Comparison of ENCODE assay signal across 1 cellular context in the genomic region with DNA sequence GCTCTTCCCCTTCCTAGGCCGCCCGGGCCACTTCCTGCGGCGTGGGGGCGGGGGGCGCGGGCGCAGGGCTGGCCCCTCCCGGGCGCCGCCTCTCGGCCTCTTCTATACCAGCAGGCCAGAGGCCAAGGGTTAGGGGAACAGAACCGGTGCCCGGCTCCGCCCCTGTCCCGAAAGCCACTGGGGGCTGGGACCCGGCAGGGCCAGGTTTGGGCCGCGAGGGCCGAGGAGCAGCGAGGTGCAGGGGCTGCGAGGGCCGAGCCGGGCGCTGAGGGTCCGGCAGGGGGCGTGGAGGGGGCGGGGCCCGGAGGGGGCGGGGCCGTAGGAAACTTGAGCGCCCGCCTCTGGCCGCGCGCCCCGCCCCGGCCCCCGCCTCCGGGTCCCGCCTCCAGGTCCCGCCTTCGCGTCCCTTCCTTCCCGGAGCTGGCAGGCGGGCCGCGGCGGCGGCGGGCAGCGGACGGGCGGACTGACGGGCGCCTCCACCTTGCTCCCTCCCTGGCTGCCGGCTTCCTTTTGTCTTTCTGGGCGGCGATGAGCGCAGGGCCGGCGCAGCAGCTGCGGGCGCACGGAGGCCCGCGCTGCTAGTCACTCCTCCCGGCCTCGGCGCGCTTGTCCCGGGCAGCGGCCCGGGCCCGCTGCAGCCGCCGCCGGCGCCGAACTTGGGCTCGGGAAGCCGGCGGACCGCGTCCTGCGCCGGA.
TF ChIP-seq lines count a peak whose summit lies in the region.

A gene (plus strand): TSS at position 426 of the 695 bp plus-strand sequence. CDS start 116,854 bp downstream, outside the sequence.

TF ChIP-seq in HepG2, 621 proteins besides CTCF, POLR2A, EP300 and RAD21 (continued from another document and continues in another):
- TF ChIP-seq, protein P1, sequence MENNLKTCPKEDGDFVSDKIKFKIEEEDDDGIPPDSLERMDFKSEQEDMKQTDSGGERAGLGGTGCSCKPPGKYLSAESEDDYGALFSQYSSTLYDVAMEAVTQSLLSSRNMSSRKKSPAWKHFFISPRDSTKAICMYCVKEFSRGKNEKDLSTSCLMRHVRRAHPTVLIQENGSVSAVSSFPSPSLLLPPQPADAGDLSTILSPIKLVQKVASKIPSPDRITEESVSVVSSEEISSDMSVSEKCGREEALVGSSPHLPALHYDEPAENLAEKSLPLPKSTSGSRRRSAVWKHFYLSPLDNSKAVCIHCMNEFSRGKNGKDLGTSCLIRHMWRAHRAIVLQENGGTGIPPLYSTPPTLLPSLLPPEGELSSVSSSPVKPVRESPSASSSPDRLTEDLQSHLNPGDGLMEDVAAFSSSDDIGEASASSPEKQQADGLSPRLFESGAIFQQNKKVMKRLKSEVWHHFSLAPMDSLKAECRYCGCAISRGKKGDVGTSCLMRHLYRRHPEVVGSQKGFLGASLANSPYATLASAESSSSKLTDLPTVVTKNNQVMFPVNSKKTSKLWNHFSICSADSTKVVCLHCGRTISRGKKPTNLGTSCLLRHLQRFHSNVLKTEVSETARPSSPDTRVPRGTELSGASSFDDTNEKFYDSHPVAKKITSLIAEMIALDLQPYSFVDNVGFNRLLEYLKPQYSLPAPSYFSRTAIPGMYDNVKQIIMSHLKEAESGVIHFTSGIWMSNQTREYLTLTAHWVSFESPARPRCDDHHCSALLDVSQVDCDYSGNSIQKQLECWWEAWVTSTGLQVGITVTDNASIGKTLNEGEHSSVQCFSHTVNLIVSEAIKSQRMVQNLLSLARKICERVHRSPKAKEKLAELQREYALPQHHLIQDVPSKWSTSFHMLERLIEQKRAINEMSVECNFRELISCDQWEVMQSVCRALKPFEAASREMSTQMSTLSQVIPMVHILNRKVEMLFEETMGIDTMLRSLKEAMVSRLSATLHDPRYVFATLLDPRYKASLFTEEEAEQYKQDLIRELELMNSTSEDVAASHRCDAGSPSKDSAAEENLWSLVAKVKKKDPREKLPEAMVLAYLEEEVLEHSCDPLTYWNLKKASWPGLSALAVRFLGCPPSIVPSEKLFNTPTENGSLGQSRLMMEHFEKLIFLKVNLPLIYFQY (CRISPR knock-in tag; IDR thresholded peaks at IDR 0.05; ENCODE audit: borderline replicate concordance): peak; percentile 100
- TF ChIP-seq ZFP1 (CRISPR knock-in tag; IDR thresholded peaks at IDR 0.05) (0 out of 2 replicates have a peak, but pooled peaks have one; percentile 31), ZNF850 (CRISPR knock-in tag; conservative IDR thresholded peaks at IDR 0.05) (peak; percentile 82), HMGA1 (CRISPR knock-in tag; conservative IDR thresholded peaks at IDR 0.05) (no peak), ZNF562 (CRISPR knock-in tag; IDR thresholded peaks at IDR 0.05; ENCODE audit: borderline replicate concordance) (no peak), RFXAP (CRISPR knock-in tag; IDR thresholded peaks at IDR 0.05; ENCODE audit: borderline replicate concordance) (0 out of 2 replicates have a peak, but pooled peaks have one; percentile 77), ZNF430 (CRISPR knock-in tag; IDR thresholded peaks at IDR 0.05) (peak; percentile 66; the same call in 1 of the 2 replicates), NCOA2 (CRISPR knock-in tag; IDR thresholded peaks at IDR 0.05) (no peak), SSRP1 (CRISPR knock-in tag; IDR thresholded peaks at IDR 0.05) (no peak), JUN (CRISPR knock-in tag; IDR thresholded peaks at IDR 0.05) (peak; percentile 16; the same call in 1 of the 2 replicates), KAT2B (IDR thresholded peaks at IDR 0.05; ENCODE audit: borderline replicate concordance, low read depth, low read length) (no peak), ZNF563 (CRISPR knock-in tag; IDR thresholded peaks at IDR 0.05) (peak; percentile 20; the same call in 1 of the 2 replicates), ISX (CRISPR knock-in tag; conservative IDR thresholded peaks at IDR 0.05) (no peak), STAT5B (CRISPR knock-in tag; IDR thresholded peaks at IDR 0.05) (no peak), ZNF766 (CRISPR knock-in tag; IDR thresholded peaks at IDR 0.05; ENCODE audit: borderline replicate concordance) (no peak), HCFC1 (IDR thresholded peaks at IDR 0.05; ENCODE audit: low read depth, low read length) (no peak; the same call in 1 of the 2 replicates), ZBTB3 (CRISPR knock-in tag; IDR thresholded peaks at IDR 0.05; ENCODE audit: borderline replicate concordance, low read depth) (no peak; the same call in 1 of the 2 replicates), SMAD1 (CRISPR knock-in tag; IDR thresholded peaks at IDR 0.05; ENCODE audit: borderline replicate concordance, low read depth) (no peak), ARHGAP35 (CRISPR knock-in tag; IDR thresholded peaks at IDR 0.05; ENCODE audit: borderline replicate concordance) (no peak), ZNF496 (CRISPR knock-in tag; IDR thresholded peaks at IDR 0.05; ENCODE audit: insufficient replicate concordance) (no peak), ZNF253 (CRISPR knock-in tag; IDR thresholded peaks at IDR 0.05; ENCODE audit: borderline replicate concordance) (no peak), ZNF124 (CRISPR knock-in tag; IDR thresholded peaks at IDR 0.05) (no peak), ZNF615 (CRISPR knock-in tag; IDR thresholded peaks at IDR 0.05; ENCODE audit: borderline replicate concordance) (no peak), CHD4 (IDR thresholded peaks at IDR 0.05; ENCODE audit: borderline replicate concordance, low read length) (no peak), NR1H2 (CRISPR knock-in tag; IDR thresholded peaks at IDR 0.05; ENCODE audit: borderline replicate concordance, low read depth) (no peak), CENPT (CRISPR knock-in tag; IDR thresholded peaks at IDR 0.05; ENCODE audit: low read depth) (no peak), ZNF83 (CRISPR knock-in tag; IDR thresholded peaks at IDR 0.05; ENCODE audit: borderline replicate concordance) (no peak), HHEX (CRISPR knock-in tag; IDR thresholded peaks at IDR 0.05) (no peak), ZNF782 (CRISPR knock-in tag; IDR thresholded peaks at IDR 0.05; ENCODE audit: borderline replicate concordance) (peak; percentile 4; the same call in 1 of the 2 replicates), AGO2 (optimal IDR thresholded peaks at IDR 0.05; ENCODE audit: low read depth, low read length) (peak; percentile 79), ELF1 (CRISPR knock-in tag; IDR thresholded peaks at IDR 0.05) (peak; percentile 45; the same call in 1 of the 2 replicates), ZNF616 (CRISPR knock-in tag; IDR thresholded peaks at IDR 0.05; ENCODE audit: low read depth) (peak; percentile 29; the same call in 1 of the 2 replicates), GTF3A (CRISPR knock-in tag; conservative IDR thresholded peaks at IDR 0.05) (0 out of 2 replicates have a peak, but pooled peaks have one; percentile 60), REXO4 (CRISPR knock-in tag; IDR thresholded peaks at IDR 0.05; ENCODE audit: borderline replicate concordance) (no peak), ELF4 (CRISPR knock-in tag; IDR thresholded peaks at IDR 0.05; ENCODE audit: borderline replicate concordance) (no peak)
- TF ChIP-seq, protein P2, sequence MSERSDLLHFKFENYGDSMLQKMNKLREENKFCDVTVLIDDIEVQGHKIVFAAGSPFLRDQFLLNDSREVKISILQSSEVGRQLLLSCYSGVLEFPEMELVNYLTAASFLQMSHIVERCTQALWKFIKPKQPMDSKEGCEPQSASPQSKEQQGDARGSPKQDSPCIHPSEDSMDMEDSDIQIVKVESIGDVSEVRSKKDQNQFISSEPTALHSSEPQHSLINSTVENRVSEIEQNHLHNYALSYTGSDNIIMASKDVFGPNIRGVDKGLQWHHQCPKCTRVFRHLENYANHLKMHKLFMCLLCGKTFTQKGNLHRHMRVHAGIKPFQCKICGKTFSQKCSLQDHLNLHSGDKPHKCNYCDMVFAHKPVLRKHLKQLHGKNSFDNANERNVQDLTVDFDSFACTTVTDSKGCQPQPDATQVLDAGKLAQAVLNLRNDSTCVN (CRISPR knock-in tag; IDR thresholded peaks at IDR 0.05; ENCODE audit: borderline replicate concordance): no peak; the same call in 1 of the 2 replicates
- TF ChIP-seq, protein P3, sequence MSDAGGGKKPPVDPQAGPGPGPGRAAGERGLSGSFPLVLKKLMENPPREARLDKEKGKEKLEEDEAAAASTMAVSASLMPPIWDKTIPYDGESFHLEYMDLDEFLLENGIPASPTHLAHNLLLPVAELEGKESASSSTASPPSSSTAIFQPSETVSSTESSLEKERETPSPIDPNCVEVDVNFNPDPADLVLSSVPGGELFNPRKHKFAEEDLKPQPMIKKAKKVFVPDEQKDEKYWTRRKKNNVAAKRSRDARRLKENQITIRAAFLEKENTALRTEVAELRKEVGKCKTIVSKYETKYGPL (CRISPR knock-in tag; IDR thresholded peaks at IDR 0.05): no peak
- TF ChIP-seq, protein P4, sequence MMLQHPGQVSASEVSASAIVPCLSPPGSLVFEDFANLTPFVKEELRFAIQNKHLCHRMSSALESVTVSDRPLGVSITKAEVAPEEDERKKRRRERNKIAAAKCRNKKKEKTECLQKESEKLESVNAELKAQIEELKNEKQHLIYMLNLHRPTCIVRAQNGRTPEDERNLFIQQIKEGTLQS (CRISPR knock-in tag; IDR thresholded peaks at IDR 0.05): peak; percentile 18; the same call in 1 of the 2 replicates
- TF ChIP-seq, protein P5, sequence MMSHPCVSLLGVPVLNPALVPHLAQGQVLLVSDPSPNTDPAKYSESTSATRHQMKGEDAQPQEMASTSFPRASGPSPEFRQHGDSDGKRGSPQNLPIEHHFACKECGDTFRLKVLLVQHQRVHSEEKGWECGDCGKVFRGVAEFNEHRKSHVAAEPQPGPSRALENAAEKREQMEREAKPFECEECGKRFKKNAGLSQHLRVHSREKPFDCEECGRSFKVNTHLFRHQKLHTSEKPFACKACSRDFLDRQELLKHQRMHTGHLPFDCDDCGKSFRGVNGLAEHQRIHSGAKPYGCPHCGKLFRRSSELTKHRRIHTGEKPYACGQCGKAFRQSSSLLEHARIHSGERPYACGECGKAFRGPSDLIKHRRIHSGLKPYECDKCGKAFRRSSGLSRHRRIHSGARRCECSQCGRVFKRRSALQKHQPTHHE (CRISPR knock-in tag; IDR thresholded peaks at IDR 0.05; ENCODE audit: borderline replicate concordance): no peak
- TF ChIP-seq, protein P6, sequence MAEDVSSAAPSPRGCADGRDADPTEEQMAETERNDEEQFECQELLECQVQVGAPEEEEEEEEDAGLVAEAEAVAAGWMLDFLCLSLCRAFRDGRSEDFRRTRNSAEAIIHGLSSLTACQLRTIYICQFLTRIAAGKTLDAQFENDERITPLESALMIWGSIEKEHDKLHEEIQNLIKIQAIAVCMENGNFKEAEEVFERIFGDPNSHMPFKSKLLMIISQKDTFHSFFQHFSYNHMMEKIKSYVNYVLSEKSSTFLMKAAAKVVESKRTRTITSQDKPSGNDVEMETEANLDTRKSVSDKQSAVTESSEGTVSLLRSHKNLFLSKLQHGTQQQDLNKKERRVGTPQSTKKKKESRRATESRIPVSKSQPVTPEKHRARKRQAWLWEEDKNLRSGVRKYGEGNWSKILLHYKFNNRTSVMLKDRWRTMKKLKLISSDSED (CRISPR knock-in tag; IDR thresholded peaks at IDR 0.05): no peak
- TF ChIP-seq, protein P7, sequence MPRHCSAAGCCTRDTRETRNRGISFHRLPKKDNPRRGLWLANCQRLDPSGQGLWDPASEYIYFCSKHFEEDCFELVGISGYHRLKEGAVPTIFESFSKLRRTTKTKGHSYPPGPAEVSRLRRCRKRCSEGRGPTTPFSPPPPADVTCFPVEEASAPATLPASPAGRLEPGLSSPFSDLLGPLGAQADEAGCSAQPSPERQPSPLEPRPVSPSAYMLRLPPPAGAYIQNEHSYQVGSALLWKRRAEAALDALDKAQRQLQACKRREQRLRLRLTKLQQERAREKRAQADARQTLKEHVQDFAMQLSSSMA (CRISPR knock-in tag; IDR thresholded peaks at IDR 0.05): peak; percentile 86; the same call in 1 of the 2 replicates
- TF ChIP-seq, protein P8, sequence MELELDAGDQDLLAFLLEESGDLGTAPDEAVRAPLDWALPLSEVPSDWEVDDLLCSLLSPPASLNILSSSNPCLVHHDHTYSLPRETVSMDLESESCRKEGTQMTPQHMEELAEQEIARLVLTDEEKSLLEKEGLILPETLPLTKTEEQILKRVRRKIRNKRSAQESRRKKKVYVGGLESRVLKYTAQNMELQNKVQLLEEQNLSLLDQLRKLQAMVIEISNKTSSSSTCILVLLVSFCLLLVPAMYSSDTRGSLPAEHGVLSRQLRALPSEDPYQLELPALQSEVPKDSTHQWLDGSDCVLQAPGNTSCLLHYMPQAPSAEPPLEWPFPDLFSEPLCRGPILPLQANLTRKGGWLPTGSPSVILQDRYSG (CRISPR knock-in tag; IDR thresholded peaks at IDR 0.05): 0 out of 2 replicates have a peak, but pooled peaks have one; percentile 70
- TF ChIP-seq, protein P9, sequence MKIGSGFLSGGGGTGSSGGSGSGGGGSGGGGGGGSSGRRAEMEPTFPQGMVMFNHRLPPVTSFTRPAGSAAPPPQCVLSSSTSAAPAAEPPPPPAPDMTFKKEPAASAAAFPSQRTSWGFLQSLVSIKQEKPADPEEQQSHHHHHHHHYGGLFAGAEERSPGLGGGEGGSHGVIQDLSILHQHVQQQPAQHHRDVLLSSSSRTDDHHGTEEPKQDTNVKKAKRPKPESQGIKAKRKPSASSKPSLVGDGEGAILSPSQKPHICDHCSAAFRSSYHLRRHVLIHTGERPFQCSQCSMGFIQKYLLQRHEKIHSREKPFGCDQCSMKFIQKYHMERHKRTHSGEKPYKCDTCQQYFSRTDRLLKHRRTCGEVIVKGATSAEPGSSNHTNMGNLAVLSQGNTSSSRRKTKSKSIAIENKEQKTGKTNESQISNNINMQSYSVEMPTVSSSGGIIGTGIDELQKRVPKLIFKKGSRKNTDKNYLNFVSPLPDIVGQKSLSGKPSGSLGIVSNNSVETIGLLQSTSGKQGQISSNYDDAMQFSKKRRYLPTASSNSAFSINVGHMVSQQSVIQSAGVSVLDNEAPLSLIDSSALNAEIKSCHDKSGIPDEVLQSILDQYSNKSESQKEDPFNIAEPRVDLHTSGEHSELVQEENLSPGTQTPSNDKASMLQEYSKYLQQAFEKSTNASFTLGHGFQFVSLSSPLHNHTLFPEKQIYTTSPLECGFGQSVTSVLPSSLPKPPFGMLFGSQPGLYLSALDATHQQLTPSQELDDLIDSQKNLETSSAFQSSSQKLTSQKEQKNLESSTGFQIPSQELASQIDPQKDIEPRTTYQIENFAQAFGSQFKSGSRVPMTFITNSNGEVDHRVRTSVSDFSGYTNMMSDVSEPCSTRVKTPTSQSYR (CRISPR knock-in tag; IDR thresholded peaks at IDR 0.05; ENCODE audit: borderline replicate concordance): peak; percentile 69; the same call in 1 of the 2 replicates
- TF ChIP-seq, protein P10, sequence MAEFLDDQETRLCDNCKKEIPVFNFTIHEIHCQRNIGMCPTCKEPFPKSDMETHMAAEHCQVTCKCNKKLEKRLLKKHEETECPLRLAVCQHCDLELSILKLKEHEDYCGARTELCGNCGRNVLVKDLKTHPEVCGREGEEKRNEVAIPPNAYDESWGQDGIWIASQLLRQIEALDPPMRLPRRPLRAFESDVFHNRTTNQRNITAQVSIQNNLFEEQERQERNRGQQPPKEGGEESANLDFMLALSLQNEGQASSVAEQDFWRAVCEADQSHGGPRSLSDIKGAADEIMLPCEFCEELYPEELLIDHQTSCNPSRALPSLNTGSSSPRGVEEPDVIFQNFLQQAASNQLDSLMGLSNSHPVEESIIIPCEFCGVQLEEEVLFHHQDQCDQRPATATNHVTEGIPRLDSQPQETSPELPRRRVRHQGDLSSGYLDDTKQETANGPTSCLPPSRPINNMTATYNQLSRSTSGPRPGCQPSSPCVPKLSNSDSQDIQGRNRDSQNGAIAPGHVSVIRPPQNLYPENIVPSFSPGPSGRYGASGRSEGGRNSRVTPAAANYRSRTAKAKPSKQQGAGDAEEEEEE (CRISPR knock-in tag; IDR thresholded peaks at IDR 0.05; ENCODE audit: borderline replicate concordance): no peak
